Comparison of ENCODE assay signal across 16 cellular contexts in the genomic region with DNA sequence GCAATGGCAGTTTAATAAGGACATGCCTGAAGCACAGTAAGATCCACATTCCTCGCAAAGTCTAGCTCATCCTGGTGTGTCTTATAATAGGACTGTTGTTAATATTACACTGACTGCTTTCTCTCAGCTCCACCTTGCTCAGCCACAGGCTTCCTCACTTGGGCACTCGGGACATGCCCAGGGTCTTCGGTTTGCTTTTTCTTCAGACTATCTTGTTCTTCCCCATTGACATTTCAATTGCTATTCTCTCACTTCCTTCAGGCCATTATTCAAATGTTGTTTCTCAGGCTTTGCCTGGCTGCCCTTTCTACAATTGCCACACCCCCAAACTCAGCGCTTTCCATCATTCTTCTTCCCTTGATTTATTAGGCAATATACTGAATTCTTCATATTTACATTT.
A peak's percentile ranks its signal among the peaks of the same experiment; 100 is the strongest.
DNase-seq lines count a peak whose midpoint lies in the region; ATAC-seq and TF ChIP-seq lines count a peak whose summit lies in the region.
"Had no signal": no experiment of that assay in that cellular context is flagged by ENCODE, and none has a peak within 500 bp of the region (broad histone marks: within the 10 kb centered on the region; RNA-seq: fewer than 3 reads in every experiment).

No MANE protein-coding gene starts in this region.

- H3K9me3 Mint-ChIP-seq in nephron progenitor cell = no peaks in the 10 kb centered on the region

- in situ Hi-C loops in SK-MEL-5 (cut with HindIII; ENCODE audit: low pct_unique_long_range_greater_than_20kb, low sequenced_read_pairs) = no loop called here

- no peak overlapping the region for H3K4me3 Mint-ChIP-seq in nephron progenitor cell
- H3K4me3 Mint-ChIP-seq: CD4-positive, CD25-positive, alpha-beta regulatory T cell; CD8-positive, alpha-beta memory T cell had no signal

- peak overlapping the region; percentile 0 for H3K27ac Mint-ChIP-seq in nephron progenitor cell
- H3K27ac Mint-ChIP-seq: CD4-positive, CD25-positive, alpha-beta regulatory T cell; CD8-positive, alpha-beta memory T cell had no signal

- peaks cover 9% of the 10 kb centered on the region for H3K4me1 Mint-ChIP-seq in nephron progenitor cell
- H3K4me1 Mint-ChIP-seq: CD4-positive, CD25-positive, alpha-beta regulatory T cell; CD8-positive, alpha-beta memory T cell had no signal

- no peaks in the 10 kb centered on the region for H3K36me3 Mint-ChIP-seq in nephron progenitor cell (ENCODE audit: low read depth)
- H3K36me3 Mint-ChIP-seq: CD4-positive, CD25-positive, alpha-beta regulatory T cell; CD8-positive, alpha-beta memory T cell had no signal

- H3K27me3 Mint-ChIP-seq in nephron progenitor cell (ENCODE audit: low read depth, poor library complexity) = no peaks in the 10 kb centered on the region
- H3K27me3 Mint-ChIP-seq: CD4-positive, CD25-positive, alpha-beta regulatory T cell; CD8-positive, alpha-beta memory T cell had no signal

- ATAC-seq in HG03378 (IDR thresholded peaks at IDR 0.05; ENCODE audit: unreplicated experiment) = no peak

- no peak for TF ChIP-seq CTCF in nephron progenitor cell (IDR thresholded peaks at IDR 0.05)

- DNase-seq in SK-MEL-5 (ENCODE audit: low read depth, low spot score) (peak; percentile 87), iPS-NIHi11 (ENCODE audit: low spot score) (peak; percentile 6), nephron progenitor cell (no peak), cerebellar cortex (ENCODE audit: low spot score) (no peak)
- no peak for DNase-seq in activated CD4-positive, alpha-beta T cell treated with anti-CD3 and anti-CD28 coated beads, Interleukin-2, amount 50 U/mL, for 48 hours
- DNase-seq: ACHN; BE2C; C1 segment of cervical spinal cord; CD4-positive, CD25-positive, alpha-beta regulatory T cell; CD8-positive, alpha-beta memory T cell; COR-L47; DMS 273 treated with DMSO at 0.1 percent for 48 hours; GDM1; GM23248; HCEC 1CT had no signal

Comparison
In these comparisons a context has a peak if more than half of its experiments do, and no peak if none do; other contexts are left out.
1. DNase-seq: peak in SK-MEL-5 (single experiment) and iPS-NIHi11 (single experiment); none in nephron progenitor cell (single experiment), cerebellar cortex (single experiment) and activated CD4-positive, alpha-beta T cell treated with anti-CD3 and anti-CD28 coated beads, Interleukin-2, amount 50 U/mL, for 48 hours (0 of 2).